Comparison of ENCODE assay signal across 8 cellular contexts in genomic region chr19:925912-926594, GRCh38. TPM values are rescaled to one million over a fixed set of nuclear protein-coding genes. Genes with fewer than 3 reads are reported as not detected.
DNase-seq lines count a peak whose midpoint lies in the region; TF ChIP-seq lines count a peak whose summit lies in the region.

Gene ARID3A (plus strand): TSS chr19:926035. CDS start chr19:929529, 3,494 bp downstream.

- H3K4me3 Mint-ChIP-seq in CD8-positive, alpha-beta memory T cell: peak within 1 kb of the TSS; percentile 76 to 92 (median 83)

- H2AFZ ChIP-seq in KMS-11 (ENCODE audit: low read depth): peak within 1 kb of the TSS; percentile 82

- peak within 1 kb of the TSS; percentile 80 for H3K4me2 ChIP-seq in KMS-11

- peak in 2 of 5 donors; percentile 31 to 42 for DNase-seq in CD8-positive, alpha-beta memory T cell
- DNase-seq in adrenal gland (peak in 3 of 7 donors; percentile 57 to 76 (median 60)), NCI-H1694 (lab: John Stamatoyannopoulos, UW) (no peak)
- no peak for DNase-seq in stimulated activated CD4-positive, alpha-beta T cell treated with anti-CD3 and anti-CD28 coated beads, Interleukin-4, amount 100 ng/mL, for 4 hours

- H3K9me3 ChIP-seq in CD8-positive, alpha-beta memory T cell (ENCODE audit: low read length): no peaks in the 10 kb centered on the region
- H3K9me3 ChIP-seq in adrenal gland (replicated peaks in 1 of 3): no peaks in the 10 kb centered on the region

- WGBS in adrenal gland, 4 donors: 0 to 1% (median 0%) methylated on average over 19 to 75 of the region's 78 CpGs

- H3K27me3 Mint-ChIP-seq in CD8-positive, alpha-beta memory T cell: no peaks in the 10 kb centered on the region

- TF ChIP-seq CTCF in KMS-11 (conservative IDR thresholded peaks at IDR 0.05; ENCODE audit: low read depth, low read length) (no peak), adrenal gland (IDR thresholded peaks at IDR 0.05) (no peak)

- H3K9ac ChIP-seq in KMS-11: peak within 1 kb of the TSS; percentile 93

- peaks cover 15% of the 10 kb centered on the region for H3K4me1 ChIP-seq in CD8-positive, alpha-beta memory T cell (ENCODE audit: insufficient read depth, low read length)
- H3K4me1 ChIP-seq in KMS-11 (ENCODE audit: low read depth, poor library complexity, severe bottlenecking) (peaks cover 6% of the 10 kb centered on the region), adrenal gland (replicated peaks in 1 of 2) (peaks cover 5 to 13% of the 10 kb centered on the region in 2 donors)

- CTCF ChIA-PET in CD8-positive, alpha-beta memory T cell (lab: Charles Lee): interaction anchor here (1.0 kb wide), 1 partner anchor 132 kb away, joined by 3 read pairs; no protein-coding TSS in a partner anchor

- peak within 1 kb of the TSS; percentile 74 for H3K27ac ChIP-seq in CD8-positive, alpha-beta memory T cell (ENCODE audit: low read depth, low read length)
- H3K27ac ChIP-seq in KMS-11 (peak within 1 kb of the TSS; percentile 82), adrenal gland (peak within 1 kb of the TSS in 4 of 5 donors; percentile 58 to 81 (median 76)), skin epidermis (peak within 1 kb of the TSS; percentile 48 to 99 (median 91))

- H3K27ac Mint-ChIP-seq in CD8-positive, alpha-beta memory T cell: peak within 1 kb of the TSS in 7 of 8 donors; percentile 21 to 91 (median 76)

- H3K9me3 Mint-ChIP-seq in CD8-positive, alpha-beta memory T cell: no peaks in the 10 kb centered on the region

- H3K4me1 Mint-ChIP-seq in CD8-positive, alpha-beta memory T cell: peaks cover 4 to 29% (median 14%) of the 10 kb centered on the region in 3 donors

- peaks cover 0 to 3% (median 0%) of the 10 kb centered on the region in 3 donors for H3K36me3 Mint-ChIP-seq in CD8-positive, alpha-beta memory T cell

- intact Hi-C loops in adrenal gland (cut with DNase I): no loop called here

- H3K4me3 ChIP-seq in CD8-positive, alpha-beta memory T cell (ENCODE audit: low read length): peak within 1 kb of the TSS; percentile 84
- H3K4me3 ChIP-seq in KMS-11 (IDR thresholded peaks at IDR 0.05; ENCODE audit: insufficient read depth, low read depth, low read length): no peak within 1 kb of the TSS
- H3K4me3 ChIP-seq in adrenal gland: peak within 1 kb of the TSS; percentile 60 to 73 (median 66)
- H3K4me3 ChIP-seq in iPS-11a (ENCODE audit: low read depth, low read length): peak within 1 kb of the TSS; percentile 78
- H3K4me3 ChIP-seq in skin epidermis: peak within 1 kb of the TSS; percentile 57 to 97 (median 80)

- POLR2A ChIA-PET in CD8-positive, alpha-beta memory T cell (lab: Charles Lee): interaction anchor here (0.6 kb wide), 1 partner anchor 100 kb away, joined by 4 read pairs; no protein-coding TSS in a partner anchor

- H3K27me3 ChIP-seq in CD8-positive, alpha-beta memory T cell (ENCODE audit: insufficient read depth, low read length, poor library complexity, severe bottlenecking): no peaks in the 10 kb centered on the region
- H3K27me3 ChIP-seq in KMS-11 (ENCODE audit: insufficient read depth, low read depth) (peaks cover 4% of the 10 kb centered on the region; the same call in 1 of the 2 replicates), adrenal gland (peaks cover 3% of the 10 kb centered on the region)

- H3K36me3 ChIP-seq in CD8-positive, alpha-beta memory T cell (ENCODE audit: insufficient read depth, low read length): no peaks in the 10 kb centered on the region
- no peaks in the 10 kb centered on the region for H3K36me3 ChIP-seq in KMS-11 (ENCODE audit: insufficient read depth)
- no peaks in the 10 kb centered on the region for H3K36me3 ChIP-seq in adrenal gland (replicated peaks in 1 of 2)

- TF ChIP-seq POLR2A in GM19099 (IDR thresholded peaks at IDR 0.05; ENCODE audit: extremely low read depth, insufficient read length, low read depth) (peak; percentile 78), adrenal gland (IDR thresholded peaks at IDR 0.05) (peak; percentile 37 to 47)

- peaks cover 4% of the 10 kb centered on the region; the same call in 1 of the 2 replicates for H3K79me2 ChIP-seq in KMS-11 (ENCODE audit: insufficient read depth, low read depth)

- no peaks in the 10 kb centered on the region for H4K20me1 ChIP-seq in KMS-11 (ENCODE audit: insufficient read depth)

RNA-seq across cellular contexts. Expression of gene ARID3A, which starts in this region (rescaled TPM):
- total RNA-seq in CD8-positive, alpha-beta memory T cell: 10 to 100 TPM; 12.8 to 15.9 TPM
- 0.49 TPM for polyA plus RNA-seq in CD8-positive, alpha-beta memory T cell
- 10 to 100 TPM in 1 of 8 donors, 1 to 10 TPM in 7; 4.2 to 10.2 (median 8.3) TPM for total RNA-seq in adrenal gland
- 1 to 10 TPM; 1.6 to 6.7 (median 2.1) TPM for polyA plus RNA-seq in adrenal gland
